Comparison of ENCODE assay signal across 27 cellular contexts in genomic region chr10:128871671-128872231, GRCh38.
A peak's percentile ranks its signal among the peaks of the same experiment; 100 is the strongest.
DNase-seq lines count a peak whose midpoint lies in the region; FAIRE-seq and TF ChIP-seq lines count a peak whose summit lies in the region.
"Had no signal": no experiment of that assay in that cellular context is flagged by ENCODE, and none has a peak within 500 bp of the region (broad histone marks: within the 10 kb centered on the region; RNA-seq: fewer than 3 reads in every experiment).

No MANE protein-coding gene starts in this region.

- DNase-seq in coronary artery (ENCODE audit: low spot score) = peak; percentile 66
- DNase-seq in H1 (ENCODE audit: low read depth in 1 of 2, low spot score in 2 of 2) = peak in 1 of 2 experiments; percentile 27
- peak; percentile 83 for DNase-seq in mesenteric fat pad (ENCODE audit: low spot score)
- no peak for DNase-seq in neuronal stem cell (ENCODE audit: low spot score)
- DNase-seq in HUDEP-2 (lab: John Stamatoyannopoulos, UW; ENCODE audit: unreplicated experiment in 76 of 76) = no peak
- no peak for DNase-seq in posterior vena cava (ENCODE audit: low spot score)
- no peak for DNase-seq in dedifferentiated amniotic fluid mesenchymal stem cell (ENCODE audit: extremely low spot score)
- DNase-seq in NCI-H2029 (lab: John Stamatoyannopoulos, UW) = no peak
- DNase-seq: 8988T; ACHN; AML-193; BE2C; CD4-positive, alpha-beta T cell; CD8-positive, alpha-beta memory T cell; DMS 273 treated with DMSO at 0.1 percent for 48 hours; DMS79; EL; GDM1; GM23248; HFFc6 had no signal

- no peaks in the 10 kb centered on the region for H3K79me2 ChIP-seq in H1 (ENCODE audit: control insufficient read depth in 1 of 2, insufficient read depth in 2 of 2, low read length in 2 of 2)

- no peak for TF ChIP-seq POLR2A in H1 (IDR thresholded peaks at IDR 0.05; ENCODE audit: control extremely low read depth in 1 of 2, low read depth in 2 of 2, low read length in 2 of 2)

- H2BK15ac ChIP-seq in H1 (ENCODE audit: low read length) (no peak overlapping the region), neuronal stem cell (ENCODE audit: low read length) (no peak overlapping the region)

- H2BK5ac ChIP-seq in H1 (ENCODE audit: low read depth, low read length) = no peak overlapping the region
- peak overlapping the region; percentile 26 for H2BK5ac ChIP-seq in neuronal stem cell (ENCODE audit: low read length)

- intact Hi-C loops in posterior vena cava (cut with DNase I) = loop anchor here in 1 of 2 donors (1.0 kb wide), 1 partner anchor 14 kb away; no protein-coding TSS in a partner anchor

- H2BK120ac ChIP-seq in H1 (replicated peaks; ENCODE audit: low read depth, low read length) (no peak overlapping the region), neuronal stem cell (ENCODE audit: low read depth, low read length) (no peak overlapping the region)

- H3K27ac ChIP-seq in coronary artery (no peak overlapping the region), H1 (ENCODE audit: low read depth, low read length) (no peak overlapping the region), neuronal stem cell (replicated peaks; ENCODE audit: low read length) (no peak overlapping the region)
- H3K27ac ChIP-seq: A549; BLaER1 treated with 17β-estradiol and CSF1 and Interleukin-3, amounts not matched to agents 10 nM and 100 nM; GM23248 had no signal

- no peak for TF ChIP-seq EP300 in H1 (IDR thresholded peaks at IDR 0.05; ENCODE audit: borderline replicate concordance in 1 of 2, low read depth in 2 of 2, low read length in 2 of 2)

- TF ChIP-seq CTCF in coronary artery (IDR thresholded peaks at IDR 0.05) (no peak), H1 (IDR thresholded peaks at IDR 0.05; ENCODE audit: control extremely low read depth in 1 of 3, insufficient read depth in 1 of 3, low read depth in 1 of 3, low read length in 3 of 3) (no peak)

- H3K4me1 ChIP-seq in H1 (replicated peaks in 1 of 4; ENCODE audit: control insufficient read depth in 3 of 4, insufficient read depth in 4 of 4, low read length in 3 of 4) (0 out of 7 replicates have a peak, but pooled peaks cover 0 to 2% (median 0%) of the 10 kb centered on the region in 4 experiments), neuronal stem cell (ENCODE audit: control insufficient read depth in 2 of 2, insufficient read depth in 1 of 2, low read depth in 1 of 2, low read length in 2 of 2) (peaks cover 0 to 4% of the 10 kb centered on the region in 2 donors)
- H3K4me1 ChIP-seq: A549, HAP-1 had no signal

- H3K23ac ChIP-seq in H1 (ENCODE audit: insufficient read length) = no peak overlapping the region
- no peak overlapping the region for H3K23ac ChIP-seq in neuronal stem cell (ENCODE audit: low read depth, low read length, poor library complexity)

- H2BK20ac ChIP-seq in H1 (ENCODE audit: low read length) = no peak overlapping the region

- H3K23me2 ChIP-seq in H1 (ENCODE audit: low read depth, low read length) = no peaks in the 10 kb centered on the region

- CTCF ChIA-PET in H1 (lab: Charles Lee; ENCODE audit: partially characterized antibody) = interaction anchor here (1.0 to 1.4 kb wide), 2 partner anchors 9 to 12 kb away, joined by 3 to 4 read pairs; no protein-coding TSS in a partner anchor

- H3K4ac ChIP-seq in H1 (replicated peaks; ENCODE audit: insufficient read length, low read depth, low read length) = no peak overlapping the region
- H3K4ac ChIP-seq in neuronal stem cell (ENCODE audit: low read length) = no peak overlapping the region

- H3K27me3 ChIP-seq in H1 (replicated peaks in 1 of 4; ENCODE audit: control insufficient read depth in 3 of 4, extremely low read depth in 1 of 4, insufficient read depth in 3 of 4, low read length in 3 of 4) = no peaks in the 10 kb centered on the region
- H3K27me3 ChIP-seq in neuronal stem cell (ENCODE audit: control insufficient read depth in 3 of 3, insufficient read depth in 3 of 3, low read depth in 1 of 3, low read length in 3 of 3) = no peaks in the 10 kb centered on the region
- H3K27me3 ChIP-seq: BE2C; BLaER1 treated with 17β-estradiol and CSF1 and Interleukin-3, amounts not matched to agents 10 nM and 100 nM had no signal

- H2BK12ac ChIP-seq in H1 (ENCODE audit: low read depth, low read length) = no peak overlapping the region
- no peak overlapping the region for H2BK12ac ChIP-seq in neuronal stem cell (ENCODE audit: low read length)

- no peak overlapping the region for H4K5ac ChIP-seq in H1 (ENCODE audit: insufficient read length, low read depth, low read length)

- POLR2A ChIA-PET in H1 (lab: Charles Lee; ENCODE audit: partially characterized antibody) = no interaction called here

- H3K4me2 ChIP-seq in H1 (ENCODE audit: insufficient read depth in 1 of 2, low read depth in 2 of 2, low read length in 2 of 2) = no peak overlapping the region
- H3K4me2 ChIP-seq in neuronal stem cell (ENCODE audit: insufficient read depth, low read length, poor library complexity, severe bottlenecking) = no peak overlapping the region
- H3K4me2 ChIP-seq: A549; BLaER1 treated with 17β-estradiol and CSF1 and Interleukin-3, amounts not matched to agents 10 nM and 100 nM had no signal

- H2AFZ ChIP-seq in H1 (ENCODE audit: low read length) (0 out of 2 replicates have a peak overlapping the region, but pooled peaks have one; percentile 8), neuronal stem cell (ENCODE audit: low read length) (no peak overlapping the region)
- H2AFZ ChIP-seq: GM23248 had no signal

- H3K4me3 ChIP-seq in coronary artery = no peak overlapping the region
- no peak overlapping the region for H3K4me3 ChIP-seq in H1 (ENCODE audit: extremely low read depth in 1 of 4, insufficient read depth in 2 of 4, low read depth in 3 of 4, low read length in 4 of 4)
- no peak overlapping the region for H3K4me3 ChIP-seq in neuronal stem cell (ENCODE audit: low read length in 2 of 2)
- H3K4me3 ChIP-seq: A549; BLaER1 treated with 17β-estradiol and CSF1 and Interleukin-3, amounts not matched to agents 10 nM and 100 nM; GM23248; HAP-1 had no signal

- H2AK5ac ChIP-seq in H1 (ENCODE audit: low read depth, low read length) = no peak overlapping the region
- no peak overlapping the region for H2AK5ac ChIP-seq in neuronal stem cell (ENCODE audit: low read depth, low read length)

- no peaks in the 10 kb centered on the region for H4K20me1 ChIP-seq in H1 (replicated peaks in 1 of 2; ENCODE audit: control insufficient read depth in 1 of 2, insufficient read depth in 2 of 2, low read length in 2 of 2)
- H4K20me1 ChIP-seq: BLaER1 treated with 17β-estradiol and CSF1 and Interleukin-3, amounts not matched to agents 10 nM and 100 nM had no signal

- no peaks in the 10 kb centered on the region for H3K36me3 ChIP-seq in H1 (ENCODE audit: control insufficient read depth in 2 of 4, insufficient read depth in 4 of 4, low read length in 3 of 4)
- H3K36me3 ChIP-seq in neuronal stem cell (replicated peaks in 1 of 2; ENCODE audit: control insufficient read depth in 2 of 2, insufficient read depth in 2 of 2, low read length in 2 of 2) = no peaks in the 10 kb centered on the region
- H3K36me3 ChIP-seq: BE2C; BLaER1 treated with 17β-estradiol and CSF1 and Interleukin-3, amounts not matched to agents 10 nM and 100 nM; HAP-1 had no signal

- no peaks in the 10 kb centered on the region for H3K9me3 ChIP-seq in H1 (ENCODE audit: insufficient read depth in 2 of 2, low read depth in 1 of 2, low read length in 1 of 2)
- no peaks in the 10 kb centered on the region for H3K9me3 ChIP-seq in neuronal stem cell (replicated peaks in 1 of 2; ENCODE audit: control insufficient read depth in 2 of 2, insufficient read depth in 1 of 2, low read depth in 1 of 2, low read length in 2 of 2)
- H3K9me3 ChIP-seq: A549; BE2C; BLaER1 treated with 17β-estradiol and CSF1 and Interleukin-3, amounts not matched to agents 10 nM and 100 nM; HAP-1 had no signal

- H3K14ac ChIP-seq in H1 (ENCODE audit: insufficient read length) (no peak overlapping the region), neuronal stem cell (ENCODE audit: low read length) (no peak overlapping the region)

- WGBS in H1 (ENCODE audit: extremely low coverage in 1 of 2, insufficient coverage in 1 of 2, insufficient read length in 1 of 2, insufficient replicate concordance in 2 of 2, low coverage in 1 of 2, low lambda C conversion rate in 2 of 2, missing lambda C conversion rate in 1 of 2), 2 experiments = 95% methylated on average over 14 of the region's 14 CpGs; no CpG with 5 or more reads in 1 of the 2 experiments
- no CpG with 5 or more reads among the region's 14 CpGs for WGBS in neuronal stem cell (ENCODE audit: extremely low coverage in 2 of 2, insufficient read length in 2 of 2, insufficient replicate concordance in 1 of 2), 2 donors

- TF ChIP-seq RAD21 in H1 (IDR thresholded peaks at IDR 0.05 in 1 of 2, conservative IDR thresholded peaks at IDR 0.05 in 1 of 2; ENCODE audit: low read depth in 2 of 2, low read length in 2 of 2) = no peak

- H4K8ac ChIP-seq in H1 (ENCODE audit: extremely low read depth, insufficient read depth, low read length) = no peak overlapping the region
- no peak overlapping the region for H4K8ac ChIP-seq in neuronal stem cell (ENCODE audit: low read depth, low read length)

- H3K56ac ChIP-seq in H1 (replicated peaks; ENCODE audit: insufficient read length, low read depth, low read length) = no peak overlapping the region

- no peak overlapping the region for H3K9ac ChIP-seq in H1 (replicated peaks in 1 of 4; ENCODE audit: extremely low read depth in 1 of 4, low read depth in 3 of 4, low read length in 3 of 4)
- no peak overlapping the region for H3K9ac ChIP-seq in neuronal stem cell (ENCODE audit: low read depth, low read length, poor library complexity)
- H3K9ac ChIP-seq: BLaER1 treated with 17β-estradiol and CSF1 and Interleukin-3, amounts not matched to agents 10 nM and 100 nM; GM23248 had no signal

- H3K18ac ChIP-seq in H1 (ENCODE audit: extremely low read depth, low read length) = no peak overlapping the region
- H3K18ac ChIP-seq in neuronal stem cell (ENCODE audit: low read length) = no peak overlapping the region

- FAIRE-seq in H1 (lab: Jason Lieb, UNC) = no peak
- FAIRE-seq: A549, D721Med, GM12891, GM18507, H54 had no signal

- no peaks in the 10 kb centered on the region for H3K79me1 ChIP-seq in H1 (ENCODE audit: low read depth, low read length)
- H3K79me1 ChIP-seq in neuronal stem cell (ENCODE audit: low read depth, low read length) = no peaks in the 10 kb centered on the region

- H4K91ac ChIP-seq in H1 (replicated peaks; ENCODE audit: insufficient read length, low read length) = no peak overlapping the region
- H4K91ac ChIP-seq in neuronal stem cell (ENCODE audit: low read depth, low read length, poor library complexity) = no peak overlapping the region

TF ChIP-seq in H1, 55 proteins besides CTCF, POLR2A, EP300 and RAD21 (continues in another document):
- TF ChIP-seq TAF7 (optimal IDR thresholded peaks at IDR 0.05; ENCODE audit: borderline replicate concordance, low read depth, low read length) (no peak), RBBP5 (IDR thresholded peaks at IDR 0.05; ENCODE audit: borderline replicate concordance, low read depth, low read length) (no peak), SUZ12 (IDR thresholded peaks at IDR 0.05; ENCODE audit: low read length) (no peak), KDM1A (IDR thresholded peaks at IDR 0.05; ENCODE audit: borderline replicate concordance, low read length) (no peak), SIRT6 (IDR thresholded peaks at IDR 0.05; ENCODE audit: low read length) (no peak), HDAC2 (IDR thresholded peaks at IDR 0.05; ENCODE audit: borderline replicate concordance in 1 of 2, low read depth in 2 of 2, low read length in 2 of 2) (no peak), BACH1 (IDR thresholded peaks at IDR 0.05; ENCODE audit: low read length) (no peak)

Comparison
In these comparisons a context has a peak if more than half of its experiments do, and no peak if none do; other contexts are left out.
1. DNase-seq: peak in coronary artery (single experiment) and mesenteric fat pad (single experiment); none in neuronal stem cell (single experiment), HUDEP-2 (0 of 76), posterior vena cava (single experiment), dedifferentiated amniotic fluid mesenchymal stem cell (single experiment) and NCI-H2029 (single experiment).